In the genomic region with DNA sequence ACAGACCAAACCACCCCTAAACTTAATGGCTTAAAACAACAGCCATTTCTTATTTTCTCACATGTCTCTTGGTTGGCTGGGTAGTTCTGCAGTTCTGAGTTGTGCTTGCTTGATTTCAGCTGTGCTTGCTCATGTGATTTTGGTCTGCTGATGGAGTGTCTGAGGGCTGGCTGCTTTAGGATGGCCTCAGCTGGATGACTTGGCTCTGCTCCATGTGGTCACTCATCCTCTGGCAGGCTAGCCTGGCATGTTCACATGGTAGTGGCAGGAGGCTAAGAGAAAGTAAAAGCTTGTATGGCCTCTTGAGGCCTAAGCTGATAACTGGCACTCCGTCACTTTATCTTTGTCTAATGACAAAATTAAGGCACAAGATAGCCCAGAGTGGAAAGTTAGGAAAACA, we compare ENCODE assay signal across 18 cellular contexts. TPM values are rescaled to one million over a fixed set of nuclear protein-coding genes. Genes with fewer than 3 reads are reported as not detected.
DNase-seq lines count a peak whose midpoint lies in the region; ATAC-seq lines count a peak whose summit lies in the region.
"Had no signal": no experiment of that assay in that cellular context is flagged by ENCODE, and none has a peak within 500 bp of the region (broad histone marks: within the 10 kb centered on the region; RNA-seq: fewer than 3 reads in every experiment).

No MANE protein-coding gene starts in this region.

- H3K27ac ChIP-seq in right cardiac atrium (ENCODE audit: low read length) (no peak overlapping the region), substantia nigra (ENCODE audit: low read depth, low read length, poor library complexity, severe bottlenecking) (peak overlapping the region; percentile 59)
- H3K27ac ChIP-seq: HL-60, SK-N-MC, uterus had no signal

- ATAC-seq in right cardiac atrium: peak; percentile 79 to 83
- ATAC-seq in HG03196 (IDR thresholded peaks at IDR 0.05; ENCODE audit: unreplicated experiment): no peak
- ATAC-seq in stimulated activated naive CD8-positive, alpha-beta T cell treated with anti-CD3 and anti-CD28 coated beads, Interleukin-15, amount 100 ng/mL, for 72 hours: no peak
- ATAC-seq: activated CD4-positive, CD25-positive, alpha-beta regulatory T cell treated with anti-CD3 and anti-CD28 coated beads, Interleukin-2, amount 50 U/mL, for 24 hours; esophagus mucosa had no signal

- no peaks in the 10 kb centered on the region for H3K27me3 ChIP-seq in right cardiac atrium (ENCODE audit: control insufficient read depth, insufficient read depth)

- no peaks in the 10 kb centered on the region for H3K9me3 Mint-ChIP-seq in stimulated activated naive CD8-positive, alpha-beta T cell treated with anti-CD3 and anti-CD28 coated beads, Interleukin-15, amount 100 ng/mL, for 72 hours
- H3K9me3 Mint-ChIP-seq: IgD-negative memory B cell had no signal

- peaks cover 4% of the 10 kb centered on the region for H3K4me1 ChIP-seq in right cardiac atrium (ENCODE audit: control insufficient read depth, insufficient read depth, low read length)
- H3K4me1 ChIP-seq: uterus had no signal

- WGBS in right cardiac atrium: 39% methylated on average over 1 of the region's 1 CpG

- no peak overlapping the region for H3K4me3 Mint-ChIP-seq in stimulated activated naive CD8-positive, alpha-beta T cell treated with anti-CD3 and anti-CD28 coated beads, Interleukin-15, amount 100 ng/mL, for 72 hours
- H3K4me3 Mint-ChIP-seq: IgD-negative memory B cell had no signal

- H3K4me3 ChIP-seq in right cardiac atrium (ENCODE audit: low read length): no peak overlapping the region
- H3K4me3 ChIP-seq: SK-N-MC, uterus had no signal

- H3K27ac Mint-ChIP-seq in stimulated activated naive CD8-positive, alpha-beta T cell treated with anti-CD3 and anti-CD28 coated beads, Interleukin-15, amount 100 ng/mL, for 72 hours: no peak overlapping the region
- H3K27ac Mint-ChIP-seq: IgD-negative memory B cell had no signal

- H3K27me3 Mint-ChIP-seq in stimulated activated naive CD8-positive, alpha-beta T cell treated with anti-CD3 and anti-CD28 coated beads, Interleukin-15, amount 100 ng/mL, for 72 hours: peaks cover 82% of the 10 kb centered on the region

- intact Hi-C loops in right cardiac atrium (cut with DNase I): no loop called here

- peaks cover 21% of the 10 kb centered on the region for H3K4me1 Mint-ChIP-seq in stimulated activated naive CD8-positive, alpha-beta T cell treated with anti-CD3 and anti-CD28 coated beads, Interleukin-15, amount 100 ng/mL, for 72 hours

- DNase-seq in NCI-H2029 treated with DMSO at 0.1 percent for 48 hours (lab: John Stamatoyannopoulos, UW): peak; percentile 77
- peak in 38 of 56 donors; percentile 9 to 87 (median 52) for DNase-seq in amygdala (lab: John Stamatoyannopoulos, UW)
- peak; percentile 42 to 82 (median 80) for DNase-seq in right cardiac atrium
- DNase-seq in substantia nigra (lab: John Stamatoyannopoulos, UW): peak in 35 of 49 donors; percentile 4 to 81 (median 44)
- no peak for DNase-seq in stimulated activated naive CD8-positive, alpha-beta T cell treated with anti-CD3 and anti-CD28 coated beads, Interleukin-15, amount 100 ng/mL, for 72 hours
- no peak for DNase-seq in NCI-H510A (lab: John Stamatoyannopoulos, UW)
- DNase-seq: H7, kidney, MM.1S, NCI-H187 treated with DMSO at 0.1 percent for 48 hours, NCI-H524 treated with DMSO at 0.1 percent for 48 hours, uterus had no signal

- H3K9me3 ChIP-seq in right cardiac atrium (ENCODE audit: control insufficient read depth, low read length): no peaks in the 10 kb centered on the region
- H3K9me3 ChIP-seq: uterus had no signal

RNA-seq across cellular contexts. Expression of a gene that starts 4.1 kb away (rescaled TPM):
- 1 to 10 TPM in 3 of 4 donors, under 1 TPM in 1; 0.69 to 1.7 (median 1.4) TPM for total RNA-seq in right cardiac atrium
- 0.34 TPM for polyA plus RNA-seq in right cardiac atrium

Comparison
In these comparisons a context has a peak if more than half of its experiments do, and no peak if none do; other contexts are left out.
1. DNase-seq: peak in NCI-H2029 treated with DMSO at 0.1 percent for 48 hours (single experiment), amygdala (38 of 56), right cardiac atrium (3 of 3) and substantia nigra (35 of 49); none in stimulated activated naive CD8-positive, alpha-beta T cell treated with anti-CD3 and anti-CD28 coated beads, Interleukin-15, amount 100 ng/mL, for 72 hours (0 of 2) and NCI-H510A (single experiment).
2. ATAC-seq: peak in right cardiac atrium (2 of 2); none in HG03196 (single experiment) and stimulated activated naive CD8-positive, alpha-beta T cell treated with anti-CD3 and anti-CD28 coated beads, Interleukin-15, amount 100 ng/mL, for 72 hours (single experiment).